Comparison of ENCODE assay signal across 20 cellular contexts in genomic region chr13:57438072-57438471, GRCh38.
A peak's percentile ranks its signal among the peaks of the same experiment; 100 is the strongest.
DNase-seq lines count a peak whose midpoint lies in the region; ATAC-seq and TF ChIP-seq lines count a peak whose summit lies in the region.
"Had no signal": no experiment of that assay in that cellular context is flagged by ENCODE, and none has a peak within 500 bp of the region (broad histone marks: within the 10 kb centered on the region; RNA-seq: fewer than 3 reads in every experiment).

No MANE protein-coding gene starts in this region.

- no peak overlapping the region for H2AK5ac ChIP-seq in neuronal stem cell (ENCODE audit: low read depth, low read length)

- H3F3A ChIP-seq in GM23338 (replicated peaks; ENCODE audit: low read depth), result no peaks in the 10 kb centered on the region

- no peak overlapping the region for H2BK15ac ChIP-seq in neuronal stem cell (ENCODE audit: low read length)

- no peaks in the 10 kb centered on the region; the same call in 1 of the 2 replicates for H3K9me2 ChIP-seq in GM23338 (ENCODE audit: insufficient read depth)
- H3K9me2 ChIP-seq in hepatocyte (replicated peaks; ENCODE audit: insufficient read depth), result no peaks in the 10 kb centered on the region

- H2AFZ ChIP-seq in GM23338 (peak overlapping the region; percentile 61; the same call in 1 of the 2 replicates), hepatocyte (no peak overlapping the region), neuronal stem cell (ENCODE audit: low read length) (peak overlapping the region; percentile 36)

- H3K4me3 ChIP-seq in GM23338 (no peak overlapping the region), hepatocyte (no peak overlapping the region), neuronal stem cell (ENCODE audit: low read length in 2 of 2) (no peak overlapping the region), spleen (no peak overlapping the region)
- H3K4me3 ChIP-seq: BLaER1 had no signal

- H3K79me2 ChIP-seq in GM23338 (replicated peaks; ENCODE audit: insufficient read depth), result no peaks in the 10 kb centered on the region
- no peaks in the 10 kb centered on the region for H3K79me2 ChIP-seq in hepatocyte

- H3K4me1 ChIP-seq in GM23338 (ENCODE audit: insufficient read depth) (no peaks in the 10 kb centered on the region), hepatocyte (ENCODE audit: insufficient read depth) (peaks cover 7% of the 10 kb centered on the region), neuronal stem cell (ENCODE audit: control insufficient read depth in 2 of 2, insufficient read depth in 1 of 2, low read depth in 1 of 2, low read length in 2 of 2) (no peaks in the 10 kb centered on the region), spleen (no peaks in the 10 kb centered on the region)
- H3K4me1 ChIP-seq: BLaER1 had no signal

- H3K27ac ChIP-seq in GM23338 (ENCODE audit: low read depth) (no peak overlapping the region), hepatocyte (peak overlapping the region; percentile 26), neuronal stem cell (replicated peaks; ENCODE audit: low read length) (no peak overlapping the region), spleen (no peak overlapping the region)
- H3K27ac ChIP-seq: 22Rv1, BLaER1, C4-2B had no signal

- H3K27me3 Mint-ChIP-seq in GM23338 (ENCODE audit: insufficient read depth, low read depth, poor library complexity), result peaks cover 5% of the 10 kb centered on the region
- H3K27me3 Mint-ChIP-seq: B cell; CD4-positive, alpha-beta T cell; CD8-positive, alpha-beta memory T cell had no signal

- no peak overlapping the region for H2BK12ac ChIP-seq in neuronal stem cell (ENCODE audit: low read length)

- no peak overlapping the region for H3K4ac ChIP-seq in neuronal stem cell (ENCODE audit: low read length)

- in situ Hi-C loops in G401 (cut with HindIII; ENCODE audit: low sequenced_read_pairs), result no loop called here

- DNase-seq in GM23338 (ENCODE audit: low spot score) (no peak), hepatocyte (ENCODE audit: low spot score) (no peak), neuronal stem cell (ENCODE audit: low spot score) (no peak), spleen (peak; percentile 35), G401 (ENCODE audit: low spot score) (no peak), retina (no peak), CD1c-positive myeloid dendritic cell (ENCODE audit: extremely low spot score) (no peak)
- DNase-seq: CD4-positive, alpha-beta T cell; CD8-positive, alpha-beta memory T cell; DMS 273 treated with DMSO at 0.1 percent for 48 hours; DMS79; EL; GF-D8; H7; HCEC 1CT had no signal

- H4K91ac ChIP-seq in neuronal stem cell (ENCODE audit: low read depth, low read length, poor library complexity), result no peak overlapping the region

- H3K9me3 Mint-ChIP-seq in GM23338, result no peaks in the 10 kb centered on the region

- no peak overlapping the region for H2BK5ac ChIP-seq in neuronal stem cell (ENCODE audit: low read length)

- H3K9me3 ChIP-seq in hepatocyte (ENCODE audit: low read depth) (no peaks in the 10 kb centered on the region), neuronal stem cell (replicated peaks in 1 of 2; ENCODE audit: control insufficient read depth in 2 of 2, insufficient read depth in 1 of 2, low read depth in 1 of 2, low read length in 2 of 2) (no peaks in the 10 kb centered on the region), spleen (peaks cover 0 to 58% (median 15%) of the 10 kb centered on the region in 8 donors)
- H3K9me3 ChIP-seq: BLaER1 had no signal

- peaks cover 8% of the 10 kb centered on the region for H3K4me1 Mint-ChIP-seq in GM23338
- H3K4me1 Mint-ChIP-seq: B cell; CD8-positive, alpha-beta memory T cell had no signal

- no peak overlapping the region; the same call in 1 of the 2 replicates for H3K27ac Mint-ChIP-seq in GM23338
- H3K27ac Mint-ChIP-seq: B cell; CD4-positive, alpha-beta T cell; CD8-positive, alpha-beta memory T cell had no signal

- intact Hi-C loops in spleen (cut with DNase I; ENCODE audit: low total_unique reads), result no loop called here

- H3K79me1 ChIP-seq in neuronal stem cell (ENCODE audit: low read depth, low read length), result no peaks in the 10 kb centered on the region

- H4K20me1 ChIP-seq in GM23338 (replicated peaks; ENCODE audit: insufficient read depth), result no peaks in the 10 kb centered on the region
- no peaks in the 10 kb centered on the region for H4K20me1 ChIP-seq in hepatocyte (ENCODE audit: insufficient read depth, poor library complexity, severe bottlenecking)
- H4K20me1 ChIP-seq: BLaER1 had no signal

- no peak for ATAC-seq in GM23338
- ATAC-seq in HG02642 (IDR thresholded peaks at IDR 0.05; ENCODE audit: poor library complexity, unreplicated experiment), result no peak

- no peak overlapping the region for H3K4me3 Mint-ChIP-seq in GM23338
- H3K4me3 Mint-ChIP-seq: B cell; CD4-positive, alpha-beta T cell; CD8-positive, alpha-beta memory T cell had no signal

- no peak overlapping the region for H4K8ac ChIP-seq in neuronal stem cell (ENCODE audit: low read depth, low read length)

- H3K14ac ChIP-seq in neuronal stem cell (ENCODE audit: low read length), result no peak overlapping the region

- H3K27me3 ChIP-seq in GM23338 (ENCODE audit: insufficient read depth) (no peaks in the 10 kb centered on the region), hepatocyte (no peaks in the 10 kb centered on the region), neuronal stem cell (ENCODE audit: control insufficient read depth in 3 of 3, insufficient read depth in 3 of 3, low read depth in 1 of 3, low read length in 3 of 3) (no peaks in the 10 kb centered on the region), spleen (replicated peaks in 1 of 7) (no peaks in the 10 kb centered on the region)
- H3K27me3 ChIP-seq: BLaER1 had no signal

- no peak for TF ChIP-seq POLR2A in spleen (IDR thresholded peaks at IDR 0.05)

- no peak overlapping the region for H3K18ac ChIP-seq in neuronal stem cell (ENCODE audit: low read length)

- 96% methylated on average over 3 of the region's 3 CpGs for WGBS in hepatocyte (ENCODE audit: low lambda C conversion rate, missing lambda C conversion rate)
- WGBS in neuronal stem cell (ENCODE audit: extremely low coverage in 2 of 2, insufficient read length in 2 of 2, insufficient replicate concordance in 1 of 2), 2 donors, result no CpG with 5 or more reads among the region's 3 CpGs
- WGBS in spleen, 5 donors, result 79 to 92% (median 83%) methylated on average over 3 of the region's 3 CpGs

- TF ChIP-seq CTCF in GM23338 (conservative IDR thresholded peaks at IDR 0.05; ENCODE audit: low read depth in 2 of 2), result no peak
- no peak for TF ChIP-seq CTCF in hepatocyte (IDR thresholded peaks at IDR 0.05; ENCODE audit: poor library complexity)
- TF ChIP-seq CTCF in spleen (IDR thresholded peaks at IDR 0.05 in 8 of 11, conservative IDR thresholded peaks at IDR 0.05 in 3 of 11), result no peak

- H3K36me3 ChIP-seq in GM23338 (ENCODE audit: insufficient read depth) (no peaks in the 10 kb centered on the region), hepatocyte (replicated peaks; ENCODE audit: insufficient read depth, low read depth) (no peaks in the 10 kb centered on the region), neuronal stem cell (replicated peaks in 1 of 2; ENCODE audit: control insufficient read depth in 2 of 2, insufficient read depth in 2 of 2, low read length in 2 of 2) (no peaks in the 10 kb centered on the region), spleen (no peaks in the 10 kb centered on the region)
- H3K36me3 ChIP-seq: BLaER1 had no signal

- no peak overlapping the region for H3K9ac ChIP-seq in neuronal stem cell (ENCODE audit: low read depth, low read length, poor library complexity)
- H3K9ac ChIP-seq: BLaER1 had no signal

- H3K4me2 ChIP-seq in GM23338 (no peak overlapping the region), hepatocyte (no peak overlapping the region), neuronal stem cell (ENCODE audit: insufficient read depth, low read length, poor library complexity, severe bottlenecking) (no peak overlapping the region)
- H3K4me2 ChIP-seq: BLaER1 had no signal

- H3K36me3 Mint-ChIP-seq in GM23338 (ENCODE audit: low read depth), result no peaks in the 10 kb centered on the region
- H3K36me3 Mint-ChIP-seq: CD8-positive, alpha-beta memory T cell had no signal

- no peak overlapping the region for H3K23ac ChIP-seq in neuronal stem cell (ENCODE audit: low read depth, low read length, poor library complexity)

- H2BK120ac ChIP-seq in neuronal stem cell (ENCODE audit: low read depth, low read length), result no peak overlapping the region
